9 cellular contexts compared by ENCODE assay signal in genomic region chr7:149865437-149865836, GRCh38. TPM values are rescaled to one million over a fixed set of nuclear protein-coding genes. Genes with fewer than 3 reads are reported as not detected.
DNase-seq lines count a peak whose midpoint lies in the region; ATAC-seq and TF ChIP-seq lines count a peak whose summit lies in the region.
"Had no signal": no experiment of that assay in that cellular context is flagged by ENCODE, and none has a peak within 500 bp of the region (broad histone marks: within the 10 kb centered on the region; RNA-seq: fewer than 3 reads in every experiment).

No MANE protein-coding gene starts in this region.

- H3K9me3 Mint-ChIP-seq in activated CD8-positive, alpha-beta memory T cell treated with anti-CD3 and anti-CD28 coated beads, Interleukin-2, amount 10 ng/mL, durations not matched to agents 7 days and 5 days (ENCODE audit: low read depth) = no peaks in the 10 kb centered on the region
- H3K9me3 Mint-ChIP-seq in endothelial cell (ENCODE audit: unreplicated experiment) = no peaks in the 10 kb centered on the region

- DNase-seq in DMS114 treated with DMSO at 0.1 percent for 48 hours (lab: John Stamatoyannopoulos, UW; ENCODE audit: unreplicated experiment) = peak; percentile 3
- peak; percentile 91 to 93 for DNase-seq in Kasumi-1 (lab: John Stamatoyannopoulos, UW)
- DNase-seq in activated CD8-positive, alpha-beta memory T cell treated with anti-CD3 and anti-CD28 coated beads, Interleukin-2, amount 10 ng/mL, durations not matched to agents 7 days and 5 days = peak; percentile 88
- no peak for DNase-seq in left lobe of liver (ENCODE audit: low spot score)
- DNase-seq in SW 1271 (lab: John Stamatoyannopoulos, UW) = no peak
- no peak for DNase-seq in endothelial cell (ENCODE audit: low spot score)
- DNase-seq in mucosa of gallbladder (ENCODE audit: low spot score) = no peak
- DNase-seq: SHP77 had no signal

- ATAC-seq in activated CD8-positive, alpha-beta memory T cell treated with anti-CD3 and anti-CD28 coated beads, Interleukin-2, amount 10 ng/mL, durations not matched to agents 7 days and 5 days = peak; percentile 88
- ATAC-seq in left lobe of liver = peak; percentile 29
- no peak for ATAC-seq in HG02870 (IDR thresholded peaks at IDR 0.05; ENCODE audit: unreplicated experiment)

- H3K27me3 Mint-ChIP-seq in activated CD8-positive, alpha-beta memory T cell treated with anti-CD3 and anti-CD28 coated beads, Interleukin-2, amount 10 ng/mL, durations not matched to agents 7 days and 5 days = no peaks in the 10 kb centered on the region
- peaks cover 8% of the 10 kb centered on the region for H3K27me3 Mint-ChIP-seq in endothelial cell (ENCODE audit: unreplicated experiment)

- peaks cover 9% of the 10 kb centered on the region for H3K36me3 Mint-ChIP-seq in activated CD8-positive, alpha-beta memory T cell treated with anti-CD3 and anti-CD28 coated beads, Interleukin-2, amount 10 ng/mL, durations not matched to agents 7 days and 5 days
- peaks cover 8% of the 10 kb centered on the region for H3K36me3 Mint-ChIP-seq in endothelial cell (ENCODE audit: low read depth, unreplicated experiment)

- peak overlapping the region; percentile 48 for H3K4me3 Mint-ChIP-seq in activated CD8-positive, alpha-beta memory T cell treated with anti-CD3 and anti-CD28 coated beads, Interleukin-2, amount 10 ng/mL, durations not matched to agents 7 days and 5 days
- no peak overlapping the region for H3K4me3 Mint-ChIP-seq in endothelial cell (ENCODE audit: unreplicated experiment)

- H3K27ac Mint-ChIP-seq in activated CD8-positive, alpha-beta memory T cell treated with anti-CD3 and anti-CD28 coated beads, Interleukin-2, amount 10 ng/mL, durations not matched to agents 7 days and 5 days = peak overlapping the region; percentile 97
- H3K27ac Mint-ChIP-seq in endothelial cell (ENCODE audit: unreplicated experiment) = no peak overlapping the region

- H3K4me1 Mint-ChIP-seq in activated CD8-positive, alpha-beta memory T cell treated with anti-CD3 and anti-CD28 coated beads, Interleukin-2, amount 10 ng/mL, durations not matched to agents 7 days and 5 days = peaks cover 80% of the 10 kb centered on the region
- peaks cover 16% of the 10 kb centered on the region for H3K4me1 Mint-ChIP-seq in endothelial cell (ENCODE audit: unreplicated experiment)

- no peak for TF ChIP-seq CTCF in endothelial cell (IDR thresholded peaks at IDR 0.05; ENCODE audit: unreplicated experiment)

- CTCF ChIA-PET in activated CD8-positive, alpha-beta memory T cell treated with anti-CD3 and anti-CD28 coated beads, Interleukin-2, amount 10 ng/mL, durations not matched to agents 7 days and 5 days (lab: Charles Lee) = interaction anchor here (0.8 to 1.5 kb wide), 4 partner anchors 12 to 370 kb away, joined by 3 to 7 read pairs (median 4); no protein-coding TSS in a partner anchor

RNA-seq across cellular contexts. Expression of gene ATP6V0E2, which starts 8.3 kb away (rescaled TPM):
- total RNA-seq in activated CD8-positive, alpha-beta memory T cell treated with anti-CD3 and anti-CD28 coated beads, Interleukin-2, amount 10 ng/mL, durations not matched to agents 7 days and 5 days = 10 to 100 TPM; 63.1 to 71.3 TPM
- total RNA-seq in left lobe of liver (99.4 TPM), endothelial cell (ENCODE audit: unreplicated experiment) (18.5 TPM), mucosa of gallbladder (47.0 TPM)

RNA-seq across cellular contexts. Expression of gene ZNF862, which starts 27.3 kb away (rescaled TPM):
- total RNA-seq in activated CD8-positive, alpha-beta memory T cell treated with anti-CD3 and anti-CD28 coated beads, Interleukin-2, amount 10 ng/mL, durations not matched to agents 7 days and 5 days = 10 to 100 TPM; 23.1 to 24.8 TPM
- total RNA-seq in left lobe of liver (10.5 TPM), endothelial cell (ENCODE audit: unreplicated experiment) (22.6 TPM), mucosa of gallbladder (31.3 TPM)

Comparison
In these comparisons a context has a peak if more than half of its experiments do, and no peak if none do; other contexts are left out.
1. DNase-seq: peak in DMS114 treated with DMSO at 0.1 percent for 48 hours (single experiment), Kasumi-1 (2 of 2) and activated CD8-positive, alpha-beta memory T cell treated with anti-CD3 and anti-CD28 coated beads, Interleukin-2, amount 10 ng/mL, durations not matched to agents 7 days and 5 days (single experiment); none in left lobe of liver (single experiment), SW 1271 (0 of 2), endothelial cell (single experiment) and mucosa of gallbladder (single experiment).